ENCODE assay signal across 1 cellular context in genomic region chr15:57057134-57057930, GRCh38.
TF ChIP-seq lines count a peak whose summit lies in the region.

No MANE protein-coding gene starts in this region.

TF ChIP-seq in IMR-90, 13 proteins besides CTCF, POLR2A, EP300 and RAD21 (continued from another document):
- TF ChIP-seq MAFK (IDR thresholded peaks at IDR 0.05; ENCODE audit: low read depth, low read length), result no peak
- TF ChIP-seq ELK1 (IDR thresholded peaks at IDR 0.05; ENCODE audit: borderline replicate concordance, low read depth, low read length), result no peak
- no peak for TF ChIP-seq USF2 (IDR thresholded peaks at IDR 0.05; ENCODE audit: low read depth, low read length)
- no peak for TF ChIP-seq CEBPB (IDR thresholded peaks at IDR 0.05; ENCODE audit: low read depth, low read length)
- TF ChIP-seq MXI1 (IDR thresholded peaks at IDR 0.05; ENCODE audit: borderline replicate concordance, low read depth, low read length), result no peak
- no peak for TF ChIP-seq SMC3 (IDR thresholded peaks at IDR 0.05; ENCODE audit: low read depth, low read length)
- TF ChIP-seq MAZ (IDR thresholded peaks at IDR 0.05; ENCODE audit: borderline replicate concordance, low read depth, low read length), result no peak
